8 cellular contexts compared by ENCODE assay signal in genomic region chr3:71585126-71585525, GRCh38. TPM values are rescaled to one million over a fixed set of nuclear protein-coding genes. Genes with fewer than 3 reads are reported as not detected.
DNase-seq lines count a peak whose midpoint lies in the region; ATAC-seq and TF ChIP-seq lines count a peak whose summit lies in the region.

No MANE protein-coding gene starts in this region.

- POLR2A ChIA-PET in CD4-positive, alpha-beta memory T cell (lab: Charles Lee; ENCODE audit: partially characterized antibody) = interaction anchor here (0.6 to 3.9 kb wide), 6 partner anchors 11 to 1035 kb away, joined by 3 to 18 read pairs (median 3); no protein-coding TSS in a partner anchor

- no peak for TF ChIP-seq EP300 in neural cell (conservative IDR thresholded peaks at IDR 0.05; ENCODE audit: poor library complexity, severe bottlenecking)

- no peaks in the 10 kb centered on the region for H3K9me2 ChIP-seq in neural cell (ENCODE audit: insufficient read depth, low read length)

- peaks cover 14 to 53% (median 20%) of the 10 kb centered on the region in 4 donors for H3K4me1 Mint-ChIP-seq in CD4-positive, alpha-beta memory T cell

- no peak overlapping the region for H3K9ac ChIP-seq in neural cell (ENCODE audit: low read length)

- no peaks in the 10 kb centered on the region for H3K9me3 Mint-ChIP-seq in CD4-positive, alpha-beta memory T cell

- H3K4me3 Mint-ChIP-seq in CD4-positive, alpha-beta memory T cell = peak overlapping the region; percentile 89 to 96 (median 94)

- no peak overlapping the region for H3K4me2 ChIP-seq in neural cell (ENCODE audit: low read length)

- intact Hi-C loops in CD4-positive, alpha-beta memory T cell (cut with micrococcal nuclease) = loop anchor here (1.0 to 10.0 kb wide), 4 partner anchors 170 to 860 kb away; partner anchors contain the start of gene RYBP

- no peaks in the 10 kb centered on the region for H3K27me3 ChIP-seq in CD4-positive, alpha-beta memory T cell (ENCODE audit: insufficient read depth, low read length)
- H3K27me3 ChIP-seq in MG63 = no peaks in the 10 kb centered on the region
- peaks cover 25% of the 10 kb centered on the region for H3K27me3 ChIP-seq in neural cell (ENCODE audit: insufficient read depth, low read depth, low read length)

- no peaks in the 10 kb centered on the region for H3K36me3 ChIP-seq in CD4-positive, alpha-beta memory T cell (ENCODE audit: insufficient read depth, low read length)
- H3K36me3 ChIP-seq in MG63 (no peaks in the 10 kb centered on the region), neural cell (ENCODE audit: insufficient read depth, low read length) (no peaks in the 10 kb centered on the region)

- CTCF ChIA-PET in CD4-positive, alpha-beta memory T cell (lab: Charles Lee; ENCODE audit: partially characterized antibody) = interaction anchor here (0.7 to 2.5 kb wide), 17 partner anchors 9 to 1464 kb away, joined by 3 to 28 read pairs (median 3); no protein-coding TSS in a partner anchor

- H3K27ac Mint-ChIP-seq in CD4-positive, alpha-beta memory T cell = peak overlapping the region; percentile 84 to 98 (median 97)

- DNase-seq in CD4-positive, alpha-beta memory T cell = peak in 3 of 5 donors; percentile 16 to 24 (median 20)
- no peak for DNase-seq in MG63
- DNase-seq in caudate nucleus (lab: John Stamatoyannopoulos, UW) = peak in 2 of 61 donors; percentile 11 to 26
- no peak for DNase-seq in H4 (ENCODE audit: low spot score)

- no peaks in the 10 kb centered on the region for H3K9me3 ChIP-seq in CD4-positive, alpha-beta memory T cell (ENCODE audit: control insufficient read depth in 1 of 2, low read length in 2 of 2)
- no peaks in the 10 kb centered on the region for H3K9me3 ChIP-seq in MG63
- H3K9me3 ChIP-seq in neural cell (ENCODE audit: low read length) = no peaks in the 10 kb centered on the region

- TF ChIP-seq RAD21 in neural cell (conservative IDR thresholded peaks at IDR 0.05) = no peak

- peaks cover 0 to 18% of the 10 kb centered on the region in 2 donors for H3K36me3 Mint-ChIP-seq in CD4-positive, alpha-beta memory T cell

- no peaks in the 10 kb centered on the region for H3K27me3 Mint-ChIP-seq in CD4-positive, alpha-beta memory T cell

- H3K27ac ChIP-seq in CD4-positive, alpha-beta memory T cell (ENCODE audit: low read depth, low read length) = peak overlapping the region; percentile 64
- H3K27ac ChIP-seq in caudate nucleus (ENCODE audit: low read depth, low read length) = peak overlapping the region; percentile 98
- H3K27ac ChIP-seq in neural cell (ENCODE audit: low read length) = no peak overlapping the region

- no peak for TF ChIP-seq CTCF in neural cell (IDR thresholded peaks at IDR 0.05; ENCODE audit: poor library complexity, severe bottlenecking)

- no peak overlapping the region for H2AFZ ChIP-seq in neural cell (ENCODE audit: low read depth, low read length)

- ATAC-seq in GM21515 (IDR thresholded peaks at IDR 0.05; ENCODE audit: unreplicated experiment) (no peak), GM21786 (IDR thresholded peaks at IDR 0.05; ENCODE audit: unreplicated experiment) (no peak), GM19452 (IDR thresholded peaks at IDR 0.05; ENCODE audit: unreplicated experiment) (no peak)

- peak overlapping the region in 1 of 2 donors; percentile 64 for H3K4me3 ChIP-seq in CD4-positive, alpha-beta memory T cell (ENCODE audit: low read length in 2 of 2)
- H3K4me3 ChIP-seq in MG63 (peak overlapping the region; percentile 53), neural cell (ENCODE audit: low read length) (peak overlapping the region; percentile 84)

- peaks cover 27% of the 10 kb centered on the region for H3K4me1 ChIP-seq in CD4-positive, alpha-beta memory T cell (ENCODE audit: insufficient read depth, low read length)

- peaks cover 9% of the 10 kb centered on the region for H3F3A ChIP-seq in neural cell (ENCODE audit: insufficient read depth, low read length, poor library complexity, severe bottlenecking)

- H4K20me1 ChIP-seq in neural cell (ENCODE audit: insufficient read depth) = no peaks in the 10 kb centered on the region

- H3K79me2 ChIP-seq in neural cell (replicated peaks; ENCODE audit: insufficient read depth, low read length) = no peaks in the 10 kb centered on the region

TF ChIP-seq in neural cell, 6 proteins besides CTCF, POLR2A, EP300 and RAD21:
- TF ChIP-seq TAF1 (IDR thresholded peaks at IDR 0.05; ENCODE audit: low read depth) (no peak), POLR2AphosphoS5 (IDR thresholded peaks at IDR 0.05) (no peak)
TF ChIP-seq in neural cell: peak in this region for 0.

RNA-seq across cellular contexts. Expression of gene FOXP1, which starts 1.6 kb away (rescaled TPM):
- total RNA-seq in CD4-positive, alpha-beta memory T cell = 100 to 1,000 TPM; 290 to 348 TPM
- 100 to 1,000 TPM; 189 to 267 TPM for polyA plus RNA-seq in CD4-positive, alpha-beta memory T cell
- total RNA-seq in MG63 (2014; rRNA removed; shearing (Covaris generic); ENCODE audit: low replicate concordance) = 14.4 and 15.0 TPM in 2 replicates
- polyA plus RNA-seq in neural cell = 5.6 and 6.1 TPM in 2 replicates
- 53.6 and 55.8 TPM in 2 replicates for polyA minus RNA-seq in neural cell
- 13.1 and 15.9 TPM in 2 replicates for total RNA-seq in H4 (2014; rRNA removed; shearing (Covaris generic))

Comparison
In these comparisons a context has a peak if more than half of its experiments do, and no peak if none do; other contexts are left out.
1. DNase-seq: peak in CD4-positive, alpha-beta memory T cell (3 of 5); none in MG63 (single experiment) and H4 (single experiment).
2. RNA of gene FOXP1, which starts 1.6 kb away (total RNA-seq): 290 to 348 TPM in CD4-positive, alpha-beta memory T cell; 13.1 to 15.9 TPM in H4 and 14.4 to 15.0 TPM in MG63; every median in the first group is over 10 times any median in the second.